22 cellular contexts compared by ENCODE assay signal in genomic region chr2:134276381-134277172, GRCh38. TPM values are rescaled to one million over a fixed set of nuclear protein-coding genes. Genes with fewer than 3 reads are reported as not detected.
DNase-seq lines count a peak whose midpoint lies in the region; ATAC-seq and TF ChIP-seq lines count a peak whose summit lies in the region.
"Had no signal": no experiment of that assay in that cellular context is flagged by ENCODE, and none has a peak within 500 bp of the region (broad histone marks: within the 10 kb centered on the region; RNA-seq: fewer than 3 reads in every experiment).

No MANE protein-coding gene starts in this region.

- no peak overlapping the region for H4K91ac ChIP-seq in IMR-90 (ENCODE audit: insufficient read depth, low read depth, low read length)

- no peak overlapping the region for H3K23ac ChIP-seq in IMR-90 (ENCODE audit: low read depth, low read length)

- CTCF ChIA-PET in IMR-90 (lab: Yijun Ruan, JAX), result no interaction called here

- H3K79me1 ChIP-seq in IMR-90 (ENCODE audit: low read depth in 1 of 2, low read length in 2 of 2), result peaks cover 39 to 66% of the 10 kb centered on the region in 2 experiments

- peaks cover 18% of the 10 kb centered on the region for H3K36me3 ChIP-seq in IMR-90 (ENCODE audit: control insufficient read depth, insufficient read depth, low read length)
- H3K36me3 ChIP-seq in adipocyte (ENCODE audit: control insufficient read depth, insufficient read depth, low read length, severe bottlenecking), result no peaks in the 10 kb centered on the region
- peaks cover 4% of the 10 kb centered on the region for H3K36me3 ChIP-seq in lower lobe of right lung
- H3K36me3 ChIP-seq: right atrium auricular region, thoracic aorta had no signal

- H2BK5ac ChIP-seq in IMR-90 (ENCODE audit: low read depth, low read length, poor library complexity, severe bottlenecking), result no peak overlapping the region

- no peak overlapping the region for H3K9ac ChIP-seq in IMR-90 (ENCODE audit: low read depth, low read length)
- H3K9ac ChIP-seq in adipocyte (ENCODE audit: low read length), result no peak overlapping the region

- peak overlapping the region; percentile 60; the same call in 1 of the 2 replicates for H3K14ac ChIP-seq in IMR-90 (replicated peaks; ENCODE audit: low read depth, low read length)

- no peak overlapping the region for H2BK15ac ChIP-seq in IMR-90 (ENCODE audit: low read depth, low read length)

- ATAC-seq in IMR-90 (ENCODE audit: low read depth), result no peak; the same call in 1 of the 2 replicates
- ATAC-seq in naive B cell (ENCODE audit: low read depth in 2 of 2), result no peak
- no peak for ATAC-seq in effector memory CD8-positive, alpha-beta T cell (replicated peaks)
- ATAC-seq in lower lobe of right lung, result no peak

- intact Hi-C loops in IMR-90 (cut with micrococcal nuclease) (no loop called here), lower lobe of right lung (cut with DNase I) (no loop called here)

- no peak for TF ChIP-seq RAD21 in IMR-90 (IDR thresholded peaks at IDR 0.05; ENCODE audit: low read length)

- H3K56ac ChIP-seq in IMR-90 (ENCODE audit: extremely low read depth, insufficient read depth, low read length), result no peak overlapping the region

- TF ChIP-seq CTCF in IMR-90 (conservative IDR thresholded peaks at IDR 0.05; ENCODE audit: low read depth, low read length), result no peak
- no peak for TF ChIP-seq CTCF in lower lobe of right lung (IDR thresholded peaks at IDR 0.05)

- H4K20me1 ChIP-seq in IMR-90 (ENCODE audit: insufficient read depth, low read length), result peaks cover 20% of the 10 kb centered on the region; the same call in 1 of the 2 replicates

- H3K4me3 Mint-ChIP-seq in naive B cell, result peak overlapping the region in 7 of 8 donors; percentile 12 to 90 (median 69)
- H3K4me3 Mint-ChIP-seq in effector memory CD8-positive, alpha-beta T cell, result no peak overlapping the region
- H3K4me3 Mint-ChIP-seq: activated naive CD8-positive, alpha-beta T cell treated with anti-CD3 and anti-CD28 coated beads, Interleukin-2, amount 10 ng/mL, durations not matched to agents 7 days and 5 days; CD14-positive monocyte; H9; neural crest cell; T-helper 2 cell treated with Interferon-gamma antibody and Interleukin-4, amounts not matched to agents 5 μg/mL and 100 μg/mL, for 36 hours had no signal

- BruUV-seq in IMR-90 (replicated peaks; lab: Mats Ljungman, UMichigan), result no TSS peak

- dilution Hi-C loops in IMR-90 (cut with HindIII; ENCODE audit: low sequenced_read_pairs, unreplicated experiment), result no loop called here

- H3K4me1 Mint-ChIP-seq in naive B cell, result peaks cover 88 to 98% (median 95%) of the 10 kb centered on the region in 3 donors
- H3K4me1 Mint-ChIP-seq in effector memory CD8-positive, alpha-beta T cell (ENCODE audit: low read depth in 2 of 2), result peaks cover 38 to 55% of the 10 kb centered on the region in 2 donors

- H3K4me1 ChIP-seq in IMR-90 (ENCODE audit: control insufficient read depth, insufficient read depth, low read length) (no peaks in the 10 kb centered on the region; the same call in 1 of the 2 replicates), adipocyte (ENCODE audit: control insufficient read depth, insufficient read depth, low read length) (peaks cover 9% of the 10 kb centered on the region), lower lobe of right lung (no peaks in the 10 kb centered on the region)

- H3K18ac ChIP-seq in IMR-90 (ENCODE audit: low read depth, low read length), result no peak overlapping the region

- 100% methylated on average over 2 of the region's 6 CpGs; no CpG with 5 or more reads in 1 of the 2 experiments for WGBS in IMR-90 (ENCODE audit: extremely low coverage in 2 of 2, insufficient read length in 1 of 2), 2 experiments

- POLR2A ChIA-PET in IMR-90 (lab: Charles Lee; ENCODE audit: unreplicated experiment), result no interaction called here

- H3K27me3 ChIP-seq in IMR-90 (ENCODE audit: control insufficient read depth, insufficient read depth, low read length) (no peaks in the 10 kb centered on the region), adipocyte (replicated peaks; ENCODE audit: control insufficient read depth, insufficient read depth, low read length) (no peaks in the 10 kb centered on the region), lower lobe of right lung (ENCODE audit: low read depth) (no peaks in the 10 kb centered on the region)
- H3K27me3 ChIP-seq: right atrium auricular region had no signal

- peaks cover 33 to 35% of the 10 kb centered on the region in 2 donors for H3K36me3 Mint-ChIP-seq in naive B cell
- peaks cover 14% of the 10 kb centered on the region for H3K36me3 Mint-ChIP-seq in effector memory CD8-positive, alpha-beta T cell (ENCODE audit: insufficient read depth)

- no peak overlapping the region for H2AK9ac ChIP-seq in IMR-90 (replicated peaks; ENCODE audit: low read depth, low read length, poor library complexity)

- H3K9me3 Mint-ChIP-seq in naive B cell, result peaks cover 4 to 12% (median 7%) of the 10 kb centered on the region in 7 donors
- no peaks in the 10 kb centered on the region for H3K9me3 Mint-ChIP-seq in effector memory CD8-positive, alpha-beta T cell
- H3K9me3 Mint-ChIP-seq: activated naive CD8-positive, alpha-beta T cell treated with anti-CD3 and anti-CD28 coated beads, Interleukin-2, amount 10 ng/mL, durations not matched to agents 7 days and 5 days; central memory CD8-positive, alpha-beta T cell; H9; neural crest cell; T-helper 2 cell treated with Interferon-gamma antibody and Interleukin-4, amounts not matched to agents 5 μg/mL and 100 μg/mL, for 36 hours had no signal

- TF ChIP-seq POLR2A in IMR-90 (IDR thresholded peaks at IDR 0.05; ENCODE audit: low read depth, low read length), result no peak

- H4K8ac ChIP-seq in IMR-90 (ENCODE audit: low read depth in 2 of 2, low read length in 2 of 2), result no peak overlapping the region

- H3K4ac ChIP-seq in IMR-90 (ENCODE audit: low read depth, low read length), result no peak overlapping the region

- no peak overlapping the region for H2AFZ ChIP-seq in IMR-90 (replicated peaks; ENCODE audit: low read length, poor library complexity)

- H2AK5ac ChIP-seq in IMR-90 (ENCODE audit: low read depth, low read length), result peak overlapping the region; percentile 35; the same call in 1 of the 2 replicates

- peaks cover 24% of the 10 kb centered on the region for H3K9me1 ChIP-seq in IMR-90 (ENCODE audit: insufficient read depth, low read length)

- no peak overlapping the region for H2BK120ac ChIP-seq in IMR-90 (ENCODE audit: low read depth, low read length)

- H2BK20ac ChIP-seq in IMR-90 (ENCODE audit: low read depth, low read length), result no peak overlapping the region

- H3K27ac Mint-ChIP-seq in naive B cell, result peak overlapping the region; percentile 90 to 100 (median 99)
- no peak overlapping the region for H3K27ac Mint-ChIP-seq in effector memory CD8-positive, alpha-beta T cell
- H3K27ac Mint-ChIP-seq: activated naive CD8-positive, alpha-beta T cell treated with anti-CD3 and anti-CD28 coated beads, Interleukin-2, amount 10 ng/mL, durations not matched to agents 7 days and 5 days; H9; T-helper 2 cell treated with Interferon-gamma antibody and Interleukin-4, amounts not matched to agents 5 μg/mL and 100 μg/mL, for 36 hours had no signal

- H3K9me3 ChIP-seq in IMR-90 (ENCODE audit: control insufficient read depth, insufficient read depth, low read length) (no peaks in the 10 kb centered on the region), adipocyte (ENCODE audit: control insufficient read depth, low read length) (no peaks in the 10 kb centered on the region), lower lobe of right lung (no peaks in the 10 kb centered on the region)
- H3K9me3 ChIP-seq: right atrium auricular region, thoracic aorta had no signal

- no peak overlapping the region for H4K5ac ChIP-seq in IMR-90 (ENCODE audit: low read depth, low read length)

- H3K4me3 ChIP-seq in IMR-90 (ENCODE audit: insufficient read depth, low read depth, low read length) (no peak overlapping the region), adipocyte (ENCODE audit: low read length) (no peak overlapping the region), lower lobe of right lung (no peak overlapping the region)
- H3K4me3 ChIP-seq: right atrium auricular region, thoracic aorta had no signal

- no peak overlapping the region for H3K27ac ChIP-seq in IMR-90 (ENCODE audit: insufficient read depth, low read length)
- no peak overlapping the region for H3K27ac ChIP-seq in lower lobe of right lung
- H3K27ac ChIP-seq: thoracic aorta had no signal

- DNase-seq in EH (ENCODE audit: low read depth), result peak; percentile 53
- DNase-seq in IMR-90, result peak; percentile 26
- DNase-seq in adipocyte (ENCODE audit: low read depth), result peak; percentile 10
- no peak for DNase-seq in naive B cell
- DNase-seq in effector memory CD8-positive, alpha-beta T cell, result no peak
- no peak for DNase-seq in NCI-H226
- no peak for DNase-seq in lower lobe of right lung
- DNase-seq: activated CD4-positive, CD25-positive, alpha-beta regulatory T cell treated with anti-CD3 and anti-CD28 coated beads, Interleukin-2, amount 50 U/mL, for 72 hours; activated CD8-positive, alpha-beta memory T cell treated with anti-CD3 and anti-CD28 coated beads, Interleukin-2, amount 50 U/mL, for 4 hours; activated naive CD8-positive, alpha-beta T cell treated with anti-CD3 and anti-CD28 coated beads, Interleukin-2, amount 10 ng/mL, durations not matched to agents 7 days and 5 days; DMS79 treated with DMSO at 0.1 percent for 48 hours; effector memory CD4-positive, alpha-beta T cell; foreskin melanocyte; H9; NCI-H1105; SHP77 had no signal

- no peak overlapping the region for H3K4me2 ChIP-seq in IMR-90 (ENCODE audit: low read depth, low read length)

- H3K27me3 Mint-ChIP-seq in naive B cell, result no peaks in the 10 kb centered on the region
- H3K27me3 Mint-ChIP-seq in effector memory CD8-positive, alpha-beta T cell, result no peaks in the 10 kb centered on the region
- H3K27me3 Mint-ChIP-seq: activated naive CD8-positive, alpha-beta T cell treated with anti-CD3 and anti-CD28 coated beads, Interleukin-2, amount 10 ng/mL, durations not matched to agents 7 days and 5 days; central memory CD8-positive, alpha-beta T cell had no signal

- in situ Hi-C loops in IMR-90 (cut with MboI; ENCODE audit: low sequenced_read_pairs), result no loop called here

TF ChIP-seq in IMR-90, 13 proteins besides CTCF, POLR2A, EP300 and RAD21:
- no peak for TF ChIP-seq MXI1 (IDR thresholded peaks at IDR 0.05; ENCODE audit: borderline replicate concordance, low read depth, low read length)
- 0 out of 2 replicates have a peak, but pooled peaks have one; percentile 29 for TF ChIP-seq FOS (IDR thresholded peaks at IDR 0.05; ENCODE audit: low read depth, low read length)

RNA-seq across cellular contexts. Expression of gene MGAT5, which starts 22.7 kb away (rescaled TPM):
- total RNA-seq in IMR-90 (2012; rRNA removed), result 47.8 and 59.9 TPM in 2 replicates
- 20.2 and 22.9 TPM in 2 replicates for polyA plus RNA-seq in IMR-90 (2012; rRNA removed)
- polyA plus RNA-seq in IMR-90 (2012; cell fraction: cytosol; rRNA removed), result 16.0 and 23.2 TPM in 2 replicates
- polyA plus RNA-seq in IMR-90 (2012; cell fraction: nucleus; rRNA removed; ENCODE audit: low replicate concordance), result 7.9 and 19.2 TPM in 2 replicates
- 10 to 100 TPM in 5 of 6 donors, 1 to 10 TPM in 1; 9.7 to 41.3 (median 29.6) TPM for polyA plus RNA-seq in naive B cell (ENCODE audit: low read depth in 6 of 6)
- total RNA-seq in lower lobe of right lung, result 61.7 TPM

Comparison
In these comparisons a context has a peak if more than half of its experiments do, and no peak if none do; other contexts are left out.
1. DNase-seq: peak in EH (single experiment), IMR-90 (single experiment) and adipocyte (single experiment); none in naive B cell (single experiment), effector memory CD8-positive, alpha-beta T cell (0 of 3), NCI-H226 (single experiment) and lower lobe of right lung (single experiment).
2. H3K27ac Mint-ChIP-seq: peak in naive B cell (6 of 6); none in effector memory CD8-positive, alpha-beta T cell (0 of 2).
3. H3K4me3 Mint-ChIP-seq: peak in naive B cell (7 of 8); none in effector memory CD8-positive, alpha-beta T cell (0 of 2).